In the genomic region with DNA sequence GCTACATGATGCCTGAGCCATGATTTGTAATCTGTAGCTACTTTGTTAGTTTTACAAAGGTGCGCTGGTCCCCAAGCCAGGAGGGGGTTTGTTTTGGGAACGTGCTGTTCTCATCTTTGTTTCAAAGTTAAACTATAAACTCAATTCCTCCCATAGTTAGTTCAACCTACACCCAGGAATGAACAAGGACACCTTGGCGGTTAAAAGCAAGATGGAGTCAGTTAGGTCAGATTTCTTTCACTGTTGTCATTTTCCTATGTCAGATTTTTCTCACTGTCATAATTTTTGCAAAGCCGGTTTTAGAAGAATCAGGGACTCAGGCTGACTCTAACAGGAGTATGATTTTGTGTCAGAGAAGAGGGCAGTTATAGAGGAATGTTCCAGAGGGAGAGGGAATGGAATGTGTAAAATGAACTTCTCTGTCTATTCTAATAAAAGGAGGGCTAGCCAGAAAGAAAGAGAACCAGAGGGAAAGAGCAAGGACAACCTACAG, we compare ENCODE assay signal across 9 cellular contexts. TPM values are rescaled to one million over a fixed set of nuclear protein-coding genes. Genes with fewer than 3 reads are reported as not detected.
DNase-seq lines count a peak whose midpoint lies in the region; ATAC-seq and TF ChIP-seq lines count a peak whose summit lies in the region.
"Had no signal": no experiment of that assay in that cellular context is flagged by ENCODE, and none has a peak within 500 bp of the region (broad histone marks: within the 10 kb centered on the region; RNA-seq: fewer than 3 reads in every experiment).

No MANE protein-coding gene starts in this region.

- H3K4me1 Mint-ChIP-seq in chondrocyte (ENCODE audit: low read depth) = peaks cover 41% of the 10 kb centered on the region
- peaks cover 10% of the 10 kb centered on the region for H3K4me1 Mint-ChIP-seq in neural crest cell

- peaks cover 0 to 31% of the 10 kb centered on the region in 2 donors for H3K4me1 ChIP-seq in right atrium auricular region
- peaks cover 2% of the 10 kb centered on the region for H3K4me1 ChIP-seq in right cardiac atrium (ENCODE audit: control insufficient read depth, insufficient read depth, low read length)

- H3K9me3 ChIP-seq in right atrium auricular region = no peaks in the 10 kb centered on the region
- H3K9me3 ChIP-seq in right cardiac atrium (ENCODE audit: control insufficient read depth, low read length) = no peaks in the 10 kb centered on the region

- H3K27me3 ChIP-seq in right atrium auricular region (no peaks in the 10 kb centered on the region), right cardiac atrium (ENCODE audit: control insufficient read depth, insufficient read depth) (no peaks in the 10 kb centered on the region)

- 79% methylated on average over 4 of the region's 4 CpGs for WGBS in right cardiac atrium

- DNase-seq in right atrium auricular region (ENCODE audit: low spot score) = no peak
- no peak for DNase-seq in right cardiac atrium
- DNase-seq in chondrocyte (ENCODE audit: low spot score) = no peak
- DNase-seq in neural crest cell (ENCODE audit: low read depth, low spot score) = no peak
- no peak for DNase-seq in activated naive CD4-positive, alpha-beta T cell treated with anti-CD3 and anti-CD28 coated beads, Interleukin-2, amount 50 U/mL, for 72 hours (ENCODE audit: low spot score in 2 of 2)
- DNase-seq in HT-29 (ENCODE audit: low spot score) = no peak
- DNase-seq: DMS79 treated with DMSO at 0.1 percent for 48 hours had no signal

- peak overlapping the region; percentile 35 to 94 for H3K27ac ChIP-seq in right atrium auricular region
- no peak overlapping the region for H3K27ac ChIP-seq in right cardiac atrium (ENCODE audit: low read length)

- ATAC-seq in right cardiac atrium (no peak), GM19463 (IDR thresholded peaks at IDR 0.05; ENCODE audit: unreplicated experiment) (no peak), GM21825 (IDR thresholded peaks at IDR 0.05; ENCODE audit: unreplicated experiment) (no peak)
- ATAC-seq in activated naive CD4-positive, alpha-beta T cell treated with anti-CD3 and anti-CD28 coated beads, Interleukin-2, amount 50 U/mL, for 72 hours = no peak

- H3K27me3 Mint-ChIP-seq in chondrocyte (ENCODE audit: low read depth) (no peaks in the 10 kb centered on the region), neural crest cell (ENCODE audit: low read depth) (peaks cover 70% of the 10 kb centered on the region)

- H3K27ac Mint-ChIP-seq in chondrocyte (ENCODE audit: unreplicated experiment) (peak overlapping the region; percentile 86), neural crest cell (ENCODE audit: unreplicated experiment) (no peak overlapping the region)
- H3K27ac Mint-ChIP-seq in activated naive CD4-positive, alpha-beta T cell treated with anti-CD3 and anti-CD28 coated beads, Interleukin-2, amount 50 U/mL, for 72 hours = peak overlapping the region in 1 of 2 donors; percentile 17

- H3K9me3 Mint-ChIP-seq in chondrocyte (ENCODE audit: low read depth) = no peaks in the 10 kb centered on the region
- no peaks in the 10 kb centered on the region for H3K9me3 Mint-ChIP-seq in neural crest cell
- no peaks in the 10 kb centered on the region for H3K9me3 Mint-ChIP-seq in activated naive CD4-positive, alpha-beta T cell treated with anti-CD3 and anti-CD28 coated beads, Interleukin-2, amount 50 U/mL, for 72 hours

- peak overlapping the region; percentile 0 for H3K4me3 Mint-ChIP-seq in chondrocyte (ENCODE audit: unreplicated experiment)
- peak overlapping the region; percentile 14 for H3K4me3 Mint-ChIP-seq in neural crest cell

- H3K36me3 Mint-ChIP-seq in chondrocyte (ENCODE audit: low read depth) (peaks cover 2% of the 10 kb centered on the region), neural crest cell (ENCODE audit: low read depth) (no peaks in the 10 kb centered on the region)
- peaks cover 6% of the 10 kb centered on the region in 2 donors for H3K36me3 Mint-ChIP-seq in activated naive CD4-positive, alpha-beta T cell treated with anti-CD3 and anti-CD28 coated beads, Interleukin-2, amount 50 U/mL, for 72 hours

- H3K36me3 ChIP-seq in right atrium auricular region = no peaks in the 10 kb centered on the region

- H3K4me3 ChIP-seq in right atrium auricular region (no peak overlapping the region), right cardiac atrium (ENCODE audit: low read length) (no peak overlapping the region)

- intact Hi-C loops in right cardiac atrium (cut with DNase I) = no loop called here

- no peak for TF ChIP-seq CTCF in right atrium auricular region (IDR thresholded peaks at IDR 0.05)
- TF ChIP-seq CTCF in chondrocyte (IDR thresholded peaks at IDR 0.05) = no peak
- no peak for TF ChIP-seq CTCF in neural crest cell (conservative IDR thresholded peaks at IDR 0.05)

RNA-seq across cellular contexts. Expression of gene GMPR, which starts 2.3 kb away (rescaled TPM):
- total RNA-seq in right atrium auricular region (10 to 100 TPM; 70.1 to 89.5 TPM), right cardiac atrium (10 to 100 TPM; 68.2 to 80.6 (median 72.0) TPM), chondrocyte (9.7 to 14.4 TPM (median 11.5 TPM) in 3 replicates), neural crest cell (0.16 TPM in 1 of 2 replicates, not detected in the other)
- polyA plus RNA-seq in right cardiac atrium = 123 TPM
- total RNA-seq in activated naive CD4-positive, alpha-beta T cell treated with anti-CD3 and anti-CD28 coated beads, Interleukin-2, amount 50 U/mL, for 72 hours = 1 to 10 TPM in 1 of 2 donors, under 1 TPM in 1; 0.23 to 2.5 TPM
- total RNA-seq in HT-29 (2014; rRNA removed; shearing (Covaris generic)) = 0.08 and 0.55 TPM in 2 replicates
